Comparison of ENCODE assay signal across 18 cellular contexts in genomic region chr2:46039543-46040303, GRCh38.
"Had no signal": no experiment of that assay in that cellular context is flagged by ENCODE, and none has a peak within 500 bp of the region (broad histone marks: within the 10 kb centered on the region; RNA-seq: fewer than 3 reads in every experiment).

No MANE protein-coding gene starts in this region.

- H3K9me3 ChIP-seq: thoracic aorta, uterus had no signal

- H3K4me1 Mint-ChIP-seq: naive thymus-derived CD8-positive, alpha-beta T cell had no signal

- H3K27me3 Mint-ChIP-seq: activated naive CD8-positive, alpha-beta T cell; naive thymus-derived CD8-positive, alpha-beta T cell; stimulated activated naive CD8-positive, alpha-beta T cell treated with anti-CD3 and anti-CD28 coated beads, Interleukin-15, Interleukin-2, amounts not matched to agents 100 ng/mL and 50 ng/mL, for 24 hours had no signal

- H3K9me3 Mint-ChIP-seq: naive thymus-derived CD8-positive, alpha-beta T cell; stimulated activated naive CD8-positive, alpha-beta T cell treated with anti-CD3 and anti-CD28 coated beads, Interleukin-15, Interleukin-2, amounts not matched to agents 100 ng/mL and 50 ng/mL, for 24 hours had no signal

- DNase-seq: activated CD4-positive, alpha-beta T cell treated with anti-CD3 and anti-CD28 coated beads for 4 hours; activated effector memory CD4-positive, alpha-beta T cell treated with anti-CD3 and anti-CD28 coated beads, Interleukin-2, amount 50 U/mL, for 16 hours; activated T-cell treated with anti-CD3 and anti-CD28 coated beads for 4 hours; dorsolateral prefrontal cortex; islet precursor cell; naive thymus-derived CD8-positive, alpha-beta T cell; occipital lobe; stimulated activated CD4-positive, alpha-beta T cell treated with anti-CD3 and anti-CD28 coated beads, Interleukin-4, amount 100 ng/mL, for 1 hour; stimulated activated CD8-positive, alpha-beta memory T cell treated with anti-CD3 and anti-CD28 coated beads, Interleukin-4, amount 100 ng/mL, for 48 hours; T-helper 1 cell; uterus; WERI-Rb-1 had no signal

- ATAC-seq: esophagus mucosa; naive thymus-derived CD8-positive, alpha-beta T cell had no signal

- H3K27me3 ChIP-seq: dorsolateral prefrontal cortex, uterus had no signal

- H3K4me3 Mint-ChIP-seq: activated naive CD8-positive, alpha-beta T cell; naive thymus-derived CD8-positive, alpha-beta T cell; stimulated activated naive CD8-positive, alpha-beta T cell treated with anti-CD3 and anti-CD28 coated beads, Interleukin-15, Interleukin-2, amounts not matched to agents 100 ng/mL and 50 ng/mL, for 24 hours had no signal

- H3K27ac ChIP-seq: SK-N-MC, thoracic aorta, WERI-Rb-1 had no signal

- H3K36me3 ChIP-seq: thoracic aorta, uterus, WERI-Rb-1 had no signal

- H3K4me1 ChIP-seq: uterus had no signal

- H3K27ac Mint-ChIP-seq: activated naive CD8-positive, alpha-beta T cell; stimulated activated naive CD8-positive, alpha-beta T cell treated with anti-CD3 and anti-CD28 coated beads, Interleukin-15, Interleukin-2, amounts not matched to agents 100 ng/mL and 50 ng/mL, for 24 hours had no signal

- H3K4me3 ChIP-seq: dorsolateral prefrontal cortex, lung, SK-N-MC, thoracic aorta, uterus had no signal
